Comparison of ENCODE assay signal across 10 cellular contexts in genomic region chr10:103553743-103554487, GRCh38.
DNase-seq lines count a peak whose midpoint lies in the region; ATAC-seq and TF ChIP-seq lines count a peak whose summit lies in the region.
"Had no signal": no experiment of that assay in that cellular context is flagged by ENCODE, and none has a peak within 500 bp of the region (broad histone marks: within the 10 kb centered on the region; RNA-seq: fewer than 3 reads in every experiment).

No MANE protein-coding gene starts in this region.

- peaks cover 16% of the 10 kb centered on the region for H3K4me1 Mint-ChIP-seq in activated naive CD4-positive, alpha-beta T cell treated with anti-CD3 and anti-CD28 coated beads for 36 hours (ENCODE audit: low read depth)
- H3K4me1 Mint-ChIP-seq in activated naive CD8-positive, alpha-beta T cell treated with anti-CD3 and anti-CD28 coated beads, Interleukin-2, amount 50 U/mL, for 24 hours, result peaks cover 15% of the 10 kb centered on the region

- WGBS in trophoblast cell (ENCODE audit: extremely low coverage, insufficient coverage, insufficient read length), result no CpG with 5 or more reads among the region's 8 CpGs
- 72 to 81% methylated on average over 3 to 4 of the region's 8 CpGs for WGBS in gastroesophageal sphincter (ENCODE audit: low coverage in 1 of 2), 2 donors

- TF ChIP-seq CTCF in uterus (IDR thresholded peaks at IDR 0.05) (no peak), gastroesophageal sphincter (IDR thresholded peaks at IDR 0.05) (no peak)

- no peaks in the 10 kb centered on the region for H3K9me3 Mint-ChIP-seq in activated naive CD4-positive, alpha-beta T cell treated with anti-CD3 and anti-CD28 coated beads for 36 hours
- no peaks in the 10 kb centered on the region for H3K9me3 Mint-ChIP-seq in activated naive CD8-positive, alpha-beta T cell treated with anti-CD3 and anti-CD28 coated beads, Interleukin-2, amount 50 U/mL, for 24 hours
- H3K9me3 Mint-ChIP-seq: stimulated activated memory B cell treated with anti-CD40 and anti-IgM and Interleukin-4, amounts not matched to agents 10 μg/mL and 1 μg/mL and 100 μg/mL, for 72 hours had no signal

- H3K27ac ChIP-seq in trophoblast cell (ENCODE audit: low read depth, low read length) (no peak overlapping the region), uterus (peak overlapping the region; percentile 80 to 83), gastroesophageal sphincter (no peak overlapping the region), substantia nigra (ENCODE audit: low read depth, low read length, poor library complexity, severe bottlenecking) (no peak overlapping the region)
- H3K27ac ChIP-seq: right lobe of liver had no signal

- no peak overlapping the region for H3K27ac Mint-ChIP-seq in activated naive CD4-positive, alpha-beta T cell treated with anti-CD3 and anti-CD28 coated beads for 36 hours
- H3K27ac Mint-ChIP-seq in activated naive CD8-positive, alpha-beta T cell treated with anti-CD3 and anti-CD28 coated beads, Interleukin-2, amount 50 U/mL, for 24 hours, result peak overlapping the region; percentile 57
- H3K27ac Mint-ChIP-seq: stimulated activated memory B cell treated with anti-CD40 and anti-IgM and Interleukin-4, amounts not matched to agents 10 μg/mL and 1 μg/mL and 100 μg/mL, for 72 hours had no signal

- TF ChIP-seq POLR2A in uterus (IDR thresholded peaks at IDR 0.05) (no peak), gastroesophageal sphincter (IDR thresholded peaks at IDR 0.05) (no peak)

- H2AFZ ChIP-seq in trophoblast cell (ENCODE audit: insufficient read depth, low read length, poor library complexity), result no peak overlapping the region

- no peak overlapping the region for H3K18ac ChIP-seq in trophoblast cell (ENCODE audit: low read length)

- H3K4me2 ChIP-seq in trophoblast cell (ENCODE audit: low read length), result no peak overlapping the region

- H3K27me3 Mint-ChIP-seq in activated naive CD4-positive, alpha-beta T cell treated with anti-CD3 and anti-CD28 coated beads for 36 hours (ENCODE audit: low read depth), result peaks cover 25% of the 10 kb centered on the region
- H3K27me3 Mint-ChIP-seq in activated naive CD8-positive, alpha-beta T cell treated with anti-CD3 and anti-CD28 coated beads, Interleukin-2, amount 50 U/mL, for 24 hours, result peaks cover 31% of the 10 kb centered on the region

- H3K36me3 ChIP-seq in trophoblast cell (ENCODE audit: control insufficient read depth in 1 of 2, insufficient read depth in 2 of 2, low read length in 2 of 2), result no peaks in the 10 kb centered on the region
- H3K36me3 ChIP-seq in uterus, result no peaks in the 10 kb centered on the region
- H3K36me3 ChIP-seq in gastroesophageal sphincter, result no peaks in the 10 kb centered on the region
- H3K36me3 ChIP-seq: right lobe of liver had no signal

- H4K8ac ChIP-seq in trophoblast cell (ENCODE audit: low read depth, low read length), result no peak overlapping the region

- no peak overlapping the region for H3K4ac ChIP-seq in trophoblast cell (ENCODE audit: low read depth, low read length)

- peak; percentile 44 for DNase-seq in activated naive CD4-positive, alpha-beta T cell treated with anti-CD3 and anti-CD28 coated beads for 36 hours
- DNase-seq in activated naive CD4-positive, alpha-beta T cell (lab: John Stamatoyannopoulos, UW), result no peak
- DNase-seq in activated naive CD8-positive, alpha-beta T cell treated with anti-CD3 and anti-CD28 coated beads, Interleukin-2, amount 50 U/mL, for 24 hours, result peak; percentile 35
- DNase-seq in trophoblast cell (no peak), uterus (no peak), substantia nigra (lab: John Stamatoyannopoulos, UW) (no peak), DMS53 treated with DMSO at 0.1 percent for 48 hours (lab: John Stamatoyannopoulos, UW; ENCODE audit: unreplicated experiment) (no peak)
- DNase-seq: right lobe of liver had no signal

- no peak overlapping the region for H2BK5ac ChIP-seq in trophoblast cell (ENCODE audit: low read depth, low read length, poor library complexity)

- H3K4me1 ChIP-seq in trophoblast cell (ENCODE audit: control insufficient read depth in 1 of 2, insufficient read depth in 2 of 2, low read length in 2 of 2), result peaks cover 3% of the 10 kb centered on the region in 2 experiments
- H3K4me1 ChIP-seq in uterus, result peaks cover 0 to 22% of the 10 kb centered on the region in 2 donors
- H3K4me1 ChIP-seq in gastroesophageal sphincter, result peaks cover 0 to 22% (median 4%) of the 10 kb centered on the region in 3 donors

- H2BK12ac ChIP-seq in trophoblast cell (ENCODE audit: low read length), result no peak overlapping the region

- H3K79me1 ChIP-seq in trophoblast cell (ENCODE audit: low read length), result peaks cover 4% of the 10 kb centered on the region

- H3K79me2 ChIP-seq in trophoblast cell (ENCODE audit: control insufficient read depth, insufficient read depth, low read length, poor library complexity), result no peaks in the 10 kb centered on the region

- intact Hi-C loops in activated naive CD4-positive, alpha-beta T cell treated with anti-CD3 and anti-CD28 coated beads for 36 hours (cut with micrococcal nuclease), result no loop called here
- intact Hi-C loops in uterus (cut with DNase I; ENCODE audit: low total_unique reads), result no loop called here

- H3K23ac ChIP-seq in trophoblast cell (ENCODE audit: low read length), result no peak overlapping the region

- H3K14ac ChIP-seq in trophoblast cell (ENCODE audit: low read length), result no peak overlapping the region

- H3K27me3 ChIP-seq in trophoblast cell (ENCODE audit: insufficient read depth, low read length) (no peaks in the 10 kb centered on the region), uterus (no peaks in the 10 kb centered on the region), gastroesophageal sphincter (no peaks in the 10 kb centered on the region)
- H3K27me3 ChIP-seq: right lobe of liver had no signal

- TF ChIP-seq EP300 in gastroesophageal sphincter (IDR thresholded peaks at IDR 0.05), result no peak

- no peak overlapping the region for H2BK120ac ChIP-seq in trophoblast cell (ENCODE audit: insufficient read depth, low read length, poor library complexity)

- H3K9ac ChIP-seq in trophoblast cell (ENCODE audit: low read length), result no peak overlapping the region

- peak overlapping the region; percentile 36 for H4K91ac ChIP-seq in trophoblast cell (ENCODE audit: low read depth, low read length)

- no peak overlapping the region for H3K4me3 ChIP-seq in trophoblast cell (ENCODE audit: low read depth, low read length)
- no peak overlapping the region for H3K4me3 ChIP-seq in uterus
- no peak overlapping the region for H3K4me3 ChIP-seq in gastroesophageal sphincter

- CTCF ChIA-PET in activated naive CD4-positive, alpha-beta T cell treated with anti-CD3 and anti-CD28 coated beads for 36 hours (lab: Charles Lee), result no interaction called here

- H2AK5ac ChIP-seq in trophoblast cell (ENCODE audit: low read length), result no peak overlapping the region

- ATAC-seq in activated naive CD8-positive, alpha-beta T cell treated with anti-CD3 and anti-CD28 coated beads, Interleukin-2, amount 50 U/mL, for 24 hours, result peak; percentile 74
- no peak for ATAC-seq in gastroesophageal sphincter
- ATAC-seq: stimulated activated memory B cell treated with anti-CD40 and anti-IgM and Interleukin-4, amounts not matched to agents 10 μg/mL and 1 μg/mL and 100 μg/mL, for 72 hours had no signal

- no peak overlapping the region for H4K12ac ChIP-seq in trophoblast cell (ENCODE audit: low read depth, low read length)

- H3K4me3 Mint-ChIP-seq in activated naive CD4-positive, alpha-beta T cell treated with anti-CD3 and anti-CD28 coated beads for 36 hours, result no peak overlapping the region
- H3K4me3 Mint-ChIP-seq in activated naive CD8-positive, alpha-beta T cell treated with anti-CD3 and anti-CD28 coated beads, Interleukin-2, amount 50 U/mL, for 24 hours, result no peak overlapping the region

- H3K9me3 ChIP-seq in trophoblast cell (ENCODE audit: insufficient read depth, low read depth, low read length), result peaks cover 4% of the 10 kb centered on the region
- H3K9me3 ChIP-seq in uterus, result no peaks in the 10 kb centered on the region
- no peaks in the 10 kb centered on the region for H3K9me3 ChIP-seq in gastroesophageal sphincter
- H3K9me3 ChIP-seq: right lobe of liver had no signal

- H3K36me3 Mint-ChIP-seq in activated naive CD4-positive, alpha-beta T cell treated with anti-CD3 and anti-CD28 coated beads for 36 hours (ENCODE audit: low read depth), result no peaks in the 10 kb centered on the region
- H3K36me3 Mint-ChIP-seq in activated naive CD8-positive, alpha-beta T cell treated with anti-CD3 and anti-CD28 coated beads, Interleukin-2, amount 50 U/mL, for 24 hours (ENCODE audit: low read depth), result no peaks in the 10 kb centered on the region
- H3K36me3 Mint-ChIP-seq: stimulated activated memory B cell treated with anti-CD40 and anti-IgM and Interleukin-4, amounts not matched to agents 10 μg/mL and 1 μg/mL and 100 μg/mL, for 72 hours had no signal

Comparison
In these comparisons a context has a peak if more than half of its experiments do, and no peak if none do; other contexts are left out.
1. DNase-seq: peak in activated naive CD4-positive, alpha-beta T cell treated with anti-CD3 and anti-CD28 coated beads for 36 hours (single experiment) and activated naive CD8-positive, alpha-beta T cell treated with anti-CD3 and anti-CD28 coated beads, Interleukin-2, amount 50 U/mL, for 24 hours (single experiment); none in activated naive CD4-positive, alpha-beta T cell (0 of 4), trophoblast cell (0 of 2), uterus (0 of 2), substantia nigra (0 of 49) and DMS53 treated with DMSO at 0.1 percent for 48 hours (single experiment).
2. H3K27ac ChIP-seq: peak in uterus (2 of 2); none in trophoblast cell (single experiment), gastroesophageal sphincter (0 of 4) and substantia nigra (single experiment).